1 cellular context compared by ENCODE assay signal in the genomic region with DNA sequence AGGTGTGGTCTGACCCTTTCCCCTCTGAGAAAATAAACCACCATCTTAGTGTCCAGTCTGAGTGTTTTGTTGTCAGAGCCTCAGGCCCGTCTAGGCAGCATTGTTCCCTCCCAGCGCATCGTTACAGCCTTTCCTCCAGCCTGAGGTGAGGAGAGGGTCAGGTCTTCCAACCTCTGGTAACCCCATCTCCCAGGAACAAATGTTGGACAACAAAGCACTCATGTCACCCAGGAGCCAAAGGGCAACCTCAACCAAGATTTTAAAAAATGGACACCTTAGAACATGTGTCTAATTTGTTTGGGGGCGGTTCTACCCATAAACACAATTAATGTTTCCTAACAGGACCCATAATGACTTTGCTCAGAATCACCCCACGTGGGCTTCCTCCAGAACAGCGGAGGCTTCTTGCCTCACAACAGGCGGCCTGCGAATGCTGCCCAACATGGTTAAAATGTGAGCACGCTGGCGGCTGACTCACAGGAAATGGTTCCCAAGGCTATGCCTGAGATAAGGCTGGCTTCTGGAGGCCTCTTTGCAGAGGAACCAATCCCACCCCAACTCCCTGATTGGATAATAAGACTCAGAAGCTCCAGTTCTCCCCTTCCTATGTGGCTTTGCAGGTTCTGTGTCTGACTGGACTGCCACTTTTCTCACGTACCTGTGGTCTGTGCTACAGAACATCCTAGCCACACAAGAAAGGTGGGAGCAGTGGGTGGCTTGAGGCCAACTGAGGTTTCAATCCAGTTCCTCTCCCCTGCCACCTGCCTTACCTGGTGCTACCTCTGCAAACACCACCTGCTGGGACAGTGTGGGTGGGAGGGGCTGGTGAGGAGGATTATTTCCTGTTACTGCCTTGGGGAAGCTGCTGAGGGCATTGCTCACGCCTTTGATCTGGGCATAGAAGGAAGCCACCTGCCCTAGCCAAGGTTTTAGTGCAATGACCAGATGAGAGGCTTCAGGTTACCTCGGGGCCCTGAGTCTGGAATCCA.
TF ChIP-seq lines count a peak whose summit lies in the region.

No MANE protein-coding gene starts in this region.

TF ChIP-seq in HepG2, 621 proteins besides CTCF, POLR2A, EP300 and RAD21 (continued from another document):
- TF ChIP-seq, protein P1, sequence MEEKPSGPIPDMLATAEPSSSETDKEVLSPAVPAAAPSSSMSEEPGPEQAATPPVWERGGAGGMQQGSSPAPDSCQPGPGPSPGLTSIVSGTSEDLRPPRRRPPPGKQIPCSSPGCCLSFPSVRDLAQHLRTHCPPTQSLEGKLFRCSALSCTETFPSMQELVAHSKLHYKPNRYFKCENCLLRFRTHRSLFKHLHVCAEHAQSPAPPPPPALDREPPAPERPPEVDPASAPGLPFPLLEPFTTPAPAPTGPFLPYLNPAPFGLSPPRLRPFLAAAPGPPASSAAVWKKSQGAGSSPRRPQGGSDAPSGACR (CRISPR knock-in tag; IDR thresholded peaks at IDR 0.05), result no peak
- TF ChIP-seq, protein P2, sequence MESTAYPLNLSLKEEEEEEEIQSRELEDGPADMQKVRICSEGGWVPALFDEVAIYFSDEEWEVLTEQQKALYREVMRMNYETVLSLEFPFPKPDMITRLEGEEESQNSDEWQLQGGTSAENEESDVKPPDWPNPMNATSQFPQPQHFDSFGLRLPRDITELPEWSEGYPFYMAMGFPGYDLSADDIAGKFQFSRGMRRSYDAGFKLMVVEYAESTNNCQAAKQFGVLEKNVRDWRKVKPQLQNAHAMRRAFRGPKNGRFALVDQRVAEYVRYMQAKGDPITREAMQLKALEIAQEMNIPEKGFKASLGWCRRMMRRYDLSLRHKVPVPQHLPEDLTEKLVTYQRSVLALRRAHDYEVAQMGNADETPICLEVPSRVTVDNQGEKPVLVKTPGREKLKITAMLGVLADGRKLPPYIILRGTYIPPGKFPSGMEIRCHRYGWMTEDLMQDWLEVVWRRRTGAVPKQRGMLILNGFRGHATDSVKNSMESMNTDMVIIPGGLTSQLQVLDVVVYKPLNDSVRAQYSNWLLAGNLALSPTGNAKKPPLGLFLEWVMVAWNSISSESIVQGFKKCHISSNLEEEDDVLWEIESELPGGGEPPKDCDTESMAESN (CRISPR knock-in tag; conservative IDR thresholded peaks at IDR 0.05), result no peak
- TF ChIP-seq, protein P3, sequence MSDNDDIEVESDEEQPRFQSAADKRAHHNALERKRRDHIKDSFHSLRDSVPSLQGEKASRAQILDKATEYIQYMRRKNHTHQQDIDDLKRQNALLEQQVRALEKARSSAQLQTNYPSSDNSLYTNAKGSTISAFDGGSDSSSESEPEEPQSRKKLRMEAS (IDR thresholded peaks at IDR 0.05), result peak; percentile 54
- TF ChIP-seq ZFX (CRISPR knock-in tag; IDR thresholded peaks at IDR 0.05; ENCODE audit: low read depth) (peak; percentile 45; the same call in 1 of the 2 replicates), SALL1 (CRISPR knock-in tag; IDR thresholded peaks at IDR 0.05) (peak; percentile 32), KDM2A (CRISPR knock-in tag; IDR thresholded peaks at IDR 0.05; ENCODE audit: borderline replicate concordance, low read depth) (peak; percentile 24; the same call in 1 of the 2 replicates), PHF8 (CRISPR knock-in tag; IDR thresholded peaks at IDR 0.05) (peak; percentile 27; the same call in 1 of the 2 replicates), ZNF644 (CRISPR knock-in tag; IDR thresholded peaks at IDR 0.05; ENCODE audit: low read depth) (0 out of 2 replicates have a peak, but pooled peaks have one; percentile 20), ZNF788 (CRISPR knock-in tag; IDR thresholded peaks at IDR 0.05; ENCODE audit: borderline replicate concordance) (peak; percentile 12; the same call in 1 of the 2 replicates), SOX6 (IDR thresholded peaks at IDR 0.05) (no peak), SOX6 (CRISPR knock-in tag; IDR thresholded peaks at IDR 0.05) (peak; percentile 16; the same call in 1 of the 2 replicates), THYN1 (CRISPR knock-in tag; IDR thresholded peaks at IDR 0.05; ENCODE audit: borderline replicate concordance, low read depth) (no peak), ZNF335 (CRISPR knock-in tag; IDR thresholded peaks at IDR 0.05) (0 out of 2 replicates have a peak, but pooled peaks have one; percentile 25), RXRA (CRISPR knock-in tag; IDR thresholded peaks at IDR 0.05) (no peak; the same call in 1 of the 2 replicates), NFYB (CRISPR knock-in tag; IDR thresholded peaks at IDR 0.05) (peak; percentile 46; the same call in 1 of the 2 replicates), FOSL1 (CRISPR knock-in tag; IDR thresholded peaks at IDR 0.05; ENCODE audit: borderline replicate concordance) (peak; percentile 31; the same call in 1 of the 2 replicates), ZBTB38 (CRISPR knock-in tag; IDR thresholded peaks at IDR 0.05) (0 out of 2 replicates have a peak, but pooled peaks have one; percentile 25), GABPA (IDR thresholded peaks at IDR 0.05; ENCODE audit: low read depth, low read length) (no peak), GABPA (CRISPR knock-in tag; IDR thresholded peaks at IDR 0.05; ENCODE audit: low read depth) (peak; percentile 60), ZSCAN29 (CRISPR knock-in tag; conservative IDR thresholded peaks at IDR 0.05) (0 out of 2 replicates have a peak, but pooled peaks have one; percentile 20)
- TF ChIP-seq, protein P4, sequence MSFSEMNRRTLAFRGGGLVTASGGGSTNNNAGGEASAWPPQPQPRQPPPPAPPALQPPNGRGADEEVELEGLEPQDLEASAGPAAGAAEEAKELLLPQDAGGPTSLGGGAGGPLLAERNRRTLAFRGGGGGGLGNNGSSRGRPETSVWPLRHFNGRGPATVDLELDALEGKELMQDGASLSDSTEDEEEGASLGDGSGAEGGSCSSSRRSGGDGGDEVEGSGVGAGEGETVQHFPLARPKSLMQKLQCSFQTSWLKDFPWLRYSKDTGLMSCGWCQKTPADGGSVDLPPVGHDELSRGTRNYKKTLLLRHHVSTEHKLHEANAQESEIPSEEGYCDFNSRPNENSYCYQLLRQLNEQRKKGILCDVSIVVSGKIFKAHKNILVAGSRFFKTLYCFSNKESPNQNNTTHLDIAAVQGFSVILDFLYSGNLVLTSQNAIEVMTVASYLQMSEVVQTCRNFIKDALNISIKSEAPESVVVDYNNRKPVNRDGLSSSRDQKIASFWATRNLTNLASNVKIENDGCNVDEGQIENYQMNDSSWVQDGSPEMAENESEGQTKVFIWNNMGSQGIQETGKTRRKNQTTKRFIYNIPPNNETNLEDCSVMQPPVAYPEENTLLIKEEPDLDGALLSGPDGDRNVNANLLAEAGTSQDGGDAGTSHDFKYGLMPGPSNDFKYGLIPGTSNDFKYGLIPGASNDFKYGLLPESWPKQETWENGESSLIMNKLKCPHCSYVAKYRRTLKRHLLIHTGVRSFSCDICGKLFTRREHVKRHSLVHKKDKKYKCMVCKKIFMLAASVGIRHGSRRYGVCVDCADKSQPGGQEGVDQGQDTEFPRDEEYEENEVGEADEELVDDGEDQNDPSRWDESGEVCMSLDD (CRISPR knock-in tag; IDR thresholded peaks at IDR 0.05; ENCODE audit: borderline replicate concordance), result no peak
- TF ChIP-seq, protein P5, sequence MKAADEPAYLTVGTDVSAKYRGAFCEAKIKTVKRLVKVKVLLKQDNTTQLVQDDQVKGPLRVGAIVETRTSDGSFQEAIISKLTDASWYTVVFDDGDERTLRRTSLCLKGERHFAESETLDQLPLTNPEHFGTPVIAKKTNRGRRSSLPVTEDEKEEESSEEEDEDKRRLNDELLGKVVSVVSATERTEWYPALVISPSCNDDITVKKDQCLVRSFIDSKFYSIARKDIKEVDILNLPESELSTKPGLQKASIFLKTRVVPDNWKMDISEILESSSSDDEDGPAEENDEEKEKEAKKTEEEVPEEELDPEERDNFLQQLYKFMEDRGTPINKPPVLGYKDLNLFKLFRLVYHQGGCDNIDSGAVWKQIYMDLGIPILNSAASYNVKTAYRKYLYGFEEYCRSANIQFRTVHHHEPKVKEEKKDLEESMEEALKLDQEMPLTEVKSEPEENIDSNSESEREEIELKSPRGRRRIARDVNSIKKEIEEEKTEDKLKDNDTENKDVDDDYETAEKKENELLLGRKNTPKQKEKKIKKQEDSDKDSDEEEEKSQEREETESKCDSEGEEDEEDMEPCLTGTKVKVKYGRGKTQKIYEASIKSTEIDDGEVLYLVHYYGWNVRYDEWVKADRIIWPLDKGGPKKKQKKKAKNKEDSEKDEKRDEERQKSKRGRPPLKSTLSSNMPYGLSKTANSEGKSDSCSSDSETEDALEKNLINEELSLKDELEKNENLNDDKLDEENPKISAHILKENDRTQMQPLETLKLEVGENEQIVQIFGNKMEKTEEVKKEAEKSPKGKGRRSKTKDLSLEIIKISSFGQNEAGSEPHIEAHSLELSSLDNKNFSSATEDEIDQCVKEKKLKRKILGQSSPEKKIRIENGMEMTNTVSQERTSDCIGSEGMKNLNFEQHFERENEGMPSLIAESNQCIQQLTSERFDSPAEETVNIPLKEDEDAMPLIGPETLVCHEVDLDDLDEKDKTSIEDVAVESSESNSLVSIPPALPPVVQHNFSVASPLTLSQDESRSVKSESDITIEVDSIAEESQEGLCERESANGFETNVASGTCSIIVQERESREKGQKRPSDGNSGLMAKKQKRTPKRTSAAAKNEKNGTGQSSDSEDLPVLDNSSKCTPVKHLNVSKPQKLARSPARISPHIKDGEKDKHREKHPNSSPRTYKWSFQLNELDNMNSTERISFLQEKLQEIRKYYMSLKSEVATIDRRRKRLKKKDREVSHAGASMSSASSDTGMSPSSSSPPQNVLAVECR (CRISPR knock-in tag; IDR thresholded peaks at IDR 0.05; ENCODE audit: borderline replicate concordance), result no peak
- TF ChIP-seq, protein P6, sequence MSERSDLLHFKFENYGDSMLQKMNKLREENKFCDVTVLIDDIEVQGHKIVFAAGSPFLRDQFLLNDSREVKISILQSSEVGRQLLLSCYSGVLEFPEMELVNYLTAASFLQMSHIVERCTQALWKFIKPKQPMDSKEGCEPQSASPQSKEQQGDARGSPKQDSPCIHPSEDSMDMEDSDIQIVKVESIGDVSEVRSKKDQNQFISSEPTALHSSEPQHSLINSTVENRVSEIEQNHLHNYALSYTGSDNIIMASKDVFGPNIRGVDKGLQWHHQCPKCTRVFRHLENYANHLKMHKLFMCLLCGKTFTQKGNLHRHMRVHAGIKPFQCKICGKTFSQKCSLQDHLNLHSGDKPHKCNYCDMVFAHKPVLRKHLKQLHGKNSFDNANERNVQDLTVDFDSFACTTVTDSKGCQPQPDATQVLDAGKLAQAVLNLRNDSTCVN (CRISPR knock-in tag; IDR thresholded peaks at IDR 0.05; ENCODE audit: borderline replicate concordance), result peak; percentile 93
- TF ChIP-seq, protein P7, sequence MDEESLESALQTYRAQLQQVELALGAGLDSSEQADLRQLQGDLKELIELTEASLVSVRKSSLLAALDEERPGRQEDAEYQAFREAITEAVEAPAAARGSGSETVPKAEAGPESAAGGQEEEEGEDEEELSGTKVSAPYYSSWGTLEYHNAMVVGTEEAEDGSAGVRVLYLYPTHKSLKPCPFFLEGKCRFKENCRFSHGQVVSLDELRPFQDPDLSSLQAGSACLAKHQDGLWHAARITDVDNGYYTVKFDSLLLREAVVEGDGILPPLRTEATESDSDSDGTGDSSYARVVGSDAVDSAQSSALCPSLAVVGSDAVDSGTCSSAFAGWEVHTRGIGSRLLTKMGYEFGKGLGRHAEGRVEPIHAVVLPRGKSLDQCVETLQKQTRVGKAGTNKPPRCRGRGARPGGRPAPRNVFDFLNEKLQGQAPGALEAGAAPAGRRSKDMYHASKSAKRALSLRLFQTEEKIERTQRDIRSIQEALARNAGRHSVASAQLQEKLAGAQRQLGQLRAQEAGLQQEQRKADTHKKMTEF (CRISPR knock-in tag; IDR thresholded peaks at IDR 0.05), result 0 out of 2 replicates have a peak, but pooled peaks have one; percentile 34
- TF ChIP-seq, protein P8, sequence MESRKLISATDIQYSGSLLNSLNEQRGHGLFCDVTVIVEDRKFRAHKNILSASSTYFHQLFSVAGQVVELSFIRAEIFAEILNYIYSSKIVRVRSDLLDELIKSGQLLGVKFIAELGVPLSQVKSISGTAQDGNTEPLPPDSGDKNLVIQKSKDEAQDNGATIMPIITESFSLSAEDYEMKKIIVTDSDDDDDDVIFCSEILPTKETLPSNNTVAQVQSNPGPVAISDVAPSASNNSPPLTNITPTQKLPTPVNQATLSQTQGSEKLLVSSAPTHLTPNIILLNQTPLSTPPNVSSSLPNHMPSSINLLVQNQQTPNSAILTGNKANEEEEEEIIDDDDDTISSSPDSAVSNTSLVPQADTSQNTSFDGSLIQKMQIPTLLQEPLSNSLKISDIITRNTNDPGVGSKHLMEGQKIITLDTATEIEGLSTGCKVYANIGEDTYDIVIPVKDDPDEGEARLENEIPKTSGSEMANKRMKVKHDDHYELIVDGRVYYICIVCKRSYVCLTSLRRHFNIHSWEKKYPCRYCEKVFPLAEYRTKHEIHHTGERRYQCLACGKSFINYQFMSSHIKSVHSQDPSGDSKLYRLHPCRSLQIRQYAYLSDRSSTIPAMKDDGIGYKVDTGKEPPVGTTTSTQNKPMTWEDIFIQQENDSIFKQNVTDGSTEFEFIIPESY (CRISPR knock-in tag; IDR thresholded peaks at IDR 0.05), result peak; percentile 70; the same call in 1 of the 2 replicates
